ENCODE assay signal across 20 cellular contexts in genomic region chr3:191151653-191152052, GRCh38. TPM values are rescaled to one million over a fixed set of nuclear protein-coding genes. Genes with fewer than 3 reads are reported as not detected.
DNase-seq lines count a peak whose midpoint lies in the region; ATAC-seq, FAIRE-seq and TF ChIP-seq lines count a peak whose summit lies in the region.
"Had no signal": no experiment of that assay in that cellular context is flagged by ENCODE, and none has a peak within 500 bp of the region (broad histone marks: within the 10 kb centered on the region; RNA-seq: fewer than 3 reads in every experiment).

No MANE protein-coding gene starts in this region.

- peak overlapping the region; percentile 1; the same call in 1 of the 2 replicates for H3K4me2 ChIP-seq in OCI-LY3 (ENCODE audit: low read length)
- H3K4me2 ChIP-seq: BLaER1 treated with 17β-estradiol and CSF1 and Interleukin-3, amounts not matched to agents 10 nM and 100 nM; GM23338; KMS-11 had no signal

- intact Hi-C loops in kidney (cut with DNase I), result no loop called here

- no peak overlapping the region for H3K4me3 ChIP-seq in OCI-LY3 (ENCODE audit: low read length)
- no peak overlapping the region for H3K4me3 ChIP-seq in kidney (ENCODE audit: low read length in 2 of 2)
- H3K4me3 ChIP-seq: BLaER1 treated with 17β-estradiol and CSF1 and Interleukin-3, amounts not matched to agents 10 nM and 100 nM; GM23338 had no signal

- TF ChIP-seq CTCF in OCI-LY3 (IDR thresholded peaks at IDR 0.05; ENCODE audit: low read depth, low read length) (no peak), kidney (IDR thresholded peaks at IDR 0.05; ENCODE audit: borderline replicate concordance, extremely low read depth, insufficient read depth) (no peak)

- no peaks in the 10 kb centered on the region for H4K20me1 ChIP-seq in OCI-LY3 (ENCODE audit: insufficient read depth, low read length)
- H4K20me1 ChIP-seq: BLaER1 treated with 17β-estradiol and CSF1 and Interleukin-3, amounts not matched to agents 10 nM and 100 nM had no signal

- FAIRE-seq in frontal cortex (lab: Jason Lieb, UNC), result no peak
- FAIRE-seq in kidney (lab: Jason Lieb, UNC), result no peak
- FAIRE-seq: GM18507, GM19239, HepG2, HTR-8/SVneo had no signal

- ATAC-seq in GM18861 (IDR thresholded peaks at IDR 0.05; ENCODE audit: unreplicated experiment) (peak; percentile 79), HG03060 (IDR thresholded peaks at IDR 0.05; ENCODE audit: low read depth, unreplicated experiment) (peak; percentile 88), GM19397 (IDR thresholded peaks at IDR 0.05; ENCODE audit: unreplicated experiment) (no peak), GM21529 (IDR thresholded peaks at IDR 0.05; ENCODE audit: unreplicated experiment) (no peak)
- ATAC-seq: GM23338, HepG2 had no signal

- H3K79me2 ChIP-seq in OCI-LY3 (ENCODE audit: low read length), result no peaks in the 10 kb centered on the region

- H3K9ac ChIP-seq in OCI-LY3 (ENCODE audit: low read length) (no peak overlapping the region), kidney (ENCODE audit: low read length in 2 of 2) (no peak overlapping the region)
- H3K9ac ChIP-seq: BLaER1 treated with 17β-estradiol and CSF1 and Interleukin-3, amounts not matched to agents 10 nM and 100 nM; KMS-11 had no signal

- no peak overlapping the region for H2AFZ ChIP-seq in OCI-LY3 (ENCODE audit: low read depth, low read length)
- H2AFZ ChIP-seq: GM23338 had no signal

- H3K9me3 ChIP-seq in OCI-LY3 (ENCODE audit: insufficient read depth, low read length) (peaks cover 15% of the 10 kb centered on the region; the same call in 1 of the 2 replicates), kidney (ENCODE audit: control insufficient read depth in 1 of 2, low read length in 2 of 2) (peaks cover 0 to 13% of the 10 kb centered on the region in 2 donors)

- no peak for DNase-seq in frontal cortex (ENCODE audit: low spot score in 2 of 2)
- DNase-seq in kidney, result no peak
- DNase-seq: ACHN; Calu3; CD4-positive, CD25-positive, alpha-beta regulatory T cell; DMS 273 treated with DMSO at 0.1 percent for 48 hours; H7 had no signal

- H3K4me1 ChIP-seq in OCI-LY3 (ENCODE audit: low read length) (peaks cover 10% of the 10 kb centered on the region), kidney (ENCODE audit: control insufficient read depth in 1 of 2, insufficient read depth in 1 of 2, low read depth in 1 of 2, low read length in 2 of 2) (no peaks in the 10 kb centered on the region)

- no peaks in the 10 kb centered on the region for H3K36me3 ChIP-seq in OCI-LY3 (replicated peaks; ENCODE audit: low read depth, low read length)
- no peaks in the 10 kb centered on the region for H3K36me3 ChIP-seq in kidney (ENCODE audit: control insufficient read depth in 1 of 2, insufficient read depth in 2 of 2, low read length in 2 of 2)
- H3K36me3 ChIP-seq: BLaER1 treated with 17β-estradiol and CSF1 and Interleukin-3, amounts not matched to agents 10 nM and 100 nM had no signal

- no peak overlapping the region for H3K27ac ChIP-seq in OCI-LY3 (ENCODE audit: low read length)
- H3K27ac ChIP-seq in kidney (ENCODE audit: low read depth in 2 of 2, low read length in 2 of 2), result no peak overlapping the region
- H3K27ac ChIP-seq: BLaER1 treated with 17β-estradiol and CSF1 and Interleukin-3, amounts not matched to agents 10 nM and 100 nM; KMS-11 had no signal

- no peaks in the 10 kb centered on the region for H3K27me3 ChIP-seq in OCI-LY3 (ENCODE audit: low read depth, low read length)
- H3K27me3 ChIP-seq: BLaER1 treated with 17β-estradiol and CSF1 and Interleukin-3, amounts not matched to agents 10 nM and 100 nM had no signal

RNA-seq across cellular contexts. Expression of gene OSTN, which starts 47.4 kb away (rescaled TPM):
- total RNA-seq in frontal cortex (15.1 TPM), kidney (not detected)
- not detected for polyA plus RNA-seq in kidney (ENCODE audit: insufficient read depth, low read depth, low replicate concordance)
- total RNA-seq: A172; Calu3; CD4-positive, CD25-positive, alpha-beta regulatory T cell; GM23338; H7; HepG2 had no signal
- polyA plus RNA-seq: CD4-positive, CD25-positive, alpha-beta regulatory T cell; GM23338; HepG2 had no signal

Comparison
In these comparisons a context has a peak if more than half of its experiments do, and no peak if none do; other contexts are left out.
1. ATAC-seq: peak in GM18861 (single experiment) and HG03060 (single experiment); none in GM19397 (single experiment) and GM21529 (single experiment).
2. RNA of gene OSTN, which starts 47.4 kb away (total RNA-seq): 15.1 TPM in frontal cortex (single experiment); not detected in kidney (single experiment); every median in the first group is over 10 times any median in the second.